In the genomic region with DNA sequence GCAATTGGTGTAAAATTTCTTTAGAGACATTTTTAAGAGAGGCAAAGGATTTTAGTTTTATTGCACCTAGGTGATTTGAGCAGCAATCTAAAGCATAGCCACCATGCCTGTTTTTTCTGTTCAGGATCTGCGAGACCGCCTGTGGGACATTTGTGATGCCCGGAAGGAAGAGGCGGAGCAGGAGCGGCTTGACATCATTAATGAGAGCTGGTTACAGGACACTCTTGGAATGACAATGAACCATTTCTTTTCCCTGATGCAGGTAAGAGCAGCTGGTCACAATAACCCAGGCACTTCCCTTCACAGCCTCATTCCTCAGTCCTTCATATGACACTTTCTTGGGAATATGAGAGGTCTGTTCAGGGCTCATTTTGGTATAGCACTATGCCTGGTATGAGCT, we compare ENCODE assay signal across 1 cellular context.
TF ChIP-seq lines count a peak whose summit lies in the region.

No MANE protein-coding gene starts in this region.

TF ChIP-seq in H1, 55 proteins besides CTCF, POLR2A, EP300 and RAD21:
- no peak for TF ChIP-seq GTF2F1 (IDR thresholded peaks at IDR 0.05; ENCODE audit: borderline replicate concordance, low read depth, low read length)
- TF ChIP-seq SUZ12 (IDR thresholded peaks at IDR 0.05; ENCODE audit: low read length) = 0 out of 2 replicates have a peak, but pooled peaks have one; percentile 36
